ENCODE assay signal across 11 cellular contexts in the genomic region with DNA sequence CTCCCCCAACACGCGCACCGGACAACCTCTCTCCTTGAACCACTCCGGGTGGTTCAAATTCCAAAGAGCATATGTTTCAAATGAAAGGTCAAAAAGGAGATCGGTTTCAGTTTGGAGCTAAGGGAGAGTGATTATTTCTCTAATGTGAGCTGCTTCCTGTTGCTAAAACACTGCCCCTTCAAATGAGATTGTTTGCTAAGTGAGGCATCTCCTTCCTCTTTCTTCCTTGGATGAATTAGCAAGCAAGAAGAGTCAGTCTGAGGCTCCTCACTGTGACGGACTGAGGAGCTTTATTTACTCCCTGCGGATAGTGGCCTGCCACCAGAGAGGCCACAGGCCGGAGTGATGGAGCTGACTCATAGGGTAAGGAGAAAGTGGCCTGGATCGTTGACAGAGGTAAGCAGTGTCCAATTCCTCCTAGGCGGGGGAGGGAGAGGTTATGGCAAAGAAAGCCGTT.
A peak's percentile ranks its signal among the peaks of the same experiment; 100 is the strongest.
DNase-seq lines count a peak whose midpoint lies in the region; ATAC-seq and TF ChIP-seq lines count a peak whose summit lies in the region.
"Had no signal": no experiment of that assay in that cellular context is flagged by ENCODE, and none has a peak within 500 bp of the region (broad histone marks: within the 10 kb centered on the region; RNA-seq: fewer than 3 reads in every experiment).

No MANE protein-coding gene starts in this region.

- no peaks in the 10 kb centered on the region for H4K20me1 ChIP-seq in BLaER1

- no peak overlapping the region for H3K4me3 ChIP-seq in BLaER1

- H3K4me2 ChIP-seq in BLaER1 = peak overlapping the region; percentile 50

- H3K36me3 Mint-ChIP-seq in nephron progenitor cell (ENCODE audit: low read depth) = peaks cover 7% of the 10 kb centered on the region
- H3K36me3 Mint-ChIP-seq in activated T-cell treated with anti-CD3 and anti-CD28 coated beads, Interleukin-2, amount 50 U/mL, for 24 hours (ENCODE audit: low read depth) = no peaks in the 10 kb centered on the region
- H3K36me3 Mint-ChIP-seq in activated CD8-positive, alpha-beta T cell treated with anti-CD3 and anti-CD28 coated beads, Interleukin-2, amount 10 ng/mL, durations not matched to agents 7 days and 5 days (ENCODE audit: low read depth) = no peaks in the 10 kb centered on the region

- ATAC-seq in activated CD8-positive, alpha-beta T cell treated with anti-CD3 and anti-CD28 coated beads, Interleukin-2, amount 10 ng/mL, durations not matched to agents 7 days and 5 days = no peak
- ATAC-seq in GM18867 (IDR thresholded peaks at IDR 0.05; ENCODE audit: unreplicated experiment) = no peak

- CTCF ChIA-PET in activated CD8-positive, alpha-beta T cell treated with anti-CD3 and anti-CD28 coated beads, Interleukin-2, amount 10 ng/mL, durations not matched to agents 7 days and 5 days (lab: Charles Lee) = interaction anchor here (0.8 kb wide), 1 partner anchor 9 kb away, joined by 3 read pairs; no protein-coding TSS in a partner anchor

- DNase-seq in MV-4-11 (lab: John Stamatoyannopoulos, UW) (peak; percentile 86), dedifferentiated amniotic fluid mesenchymal stem cell (ENCODE audit: extremely low spot score) (peak; percentile 40), nephron progenitor cell (no peak), RKO (ENCODE audit: low spot score) (no peak)
- no peak for DNase-seq in activated T-cell treated with anti-CD3 and anti-CD28 coated beads, Interleukin-2, amount 50 U/mL, for 24 hours
- DNase-seq in activated CD8-positive, alpha-beta T cell treated with anti-CD3 and anti-CD28 coated beads, Interleukin-2, amount 10 ng/mL, durations not matched to agents 7 days and 5 days = no peak
- DNase-seq: DND-41, NCI-H1105, SHP77 treated with DMSO at 0.1 percent for 48 hours had no signal

- H3K36me3 ChIP-seq in BLaER1 = no peaks in the 10 kb centered on the region

- no peaks in the 10 kb centered on the region for H3K27me3 ChIP-seq in BLaER1

- POLR2A ChIA-PET in activated CD8-positive, alpha-beta T cell treated with anti-CD3 and anti-CD28 coated beads, Interleukin-2, amount 10 ng/mL, durations not matched to agents 7 days and 5 days (lab: Charles Lee) = no interaction called here

- H3K27ac Mint-ChIP-seq in nephron progenitor cell = peak overlapping the region; percentile 72
- H3K27ac Mint-ChIP-seq in activated T-cell treated with anti-CD3 and anti-CD28 coated beads, Interleukin-2, amount 50 U/mL, for 24 hours = no peak overlapping the region
- H3K27ac Mint-ChIP-seq in activated CD8-positive, alpha-beta T cell treated with anti-CD3 and anti-CD28 coated beads, Interleukin-2, amount 10 ng/mL, durations not matched to agents 7 days and 5 days = no peak overlapping the region

- H3K4me1 ChIP-seq in BLaER1 = peaks cover 22% of the 10 kb centered on the region

- TF ChIP-seq CTCF in nephron progenitor cell (IDR thresholded peaks at IDR 0.05) = no peak

- peak overlapping the region; percentile 47; the same call in 1 of the 2 replicates for H3K27ac ChIP-seq in BLaER1

- H3K27me3 Mint-ChIP-seq in nephron progenitor cell (ENCODE audit: low read depth, poor library complexity) = peaks cover 2% of the 10 kb centered on the region
- H3K27me3 Mint-ChIP-seq in activated T-cell treated with anti-CD3 and anti-CD28 coated beads, Interleukin-2, amount 50 U/mL, for 24 hours = no peaks in the 10 kb centered on the region
- peaks cover 5% of the 10 kb centered on the region for H3K27me3 Mint-ChIP-seq in activated CD8-positive, alpha-beta T cell treated with anti-CD3 and anti-CD28 coated beads, Interleukin-2, amount 10 ng/mL, durations not matched to agents 7 days and 5 days (ENCODE audit: low read depth)

- no peaks in the 10 kb centered on the region for H3K9me3 Mint-ChIP-seq in nephron progenitor cell
- no peaks in the 10 kb centered on the region for H3K9me3 Mint-ChIP-seq in activated T-cell treated with anti-CD3 and anti-CD28 coated beads, Interleukin-2, amount 50 U/mL, for 24 hours
- no peaks in the 10 kb centered on the region for H3K9me3 Mint-ChIP-seq in activated CD8-positive, alpha-beta T cell treated with anti-CD3 and anti-CD28 coated beads, Interleukin-2, amount 10 ng/mL, durations not matched to agents 7 days and 5 days (ENCODE audit: insufficient read depth)

- no peaks in the 10 kb centered on the region for H3K9me3 ChIP-seq in BLaER1

- H3K4me3 Mint-ChIP-seq in nephron progenitor cell = no peak overlapping the region
- H3K4me3 Mint-ChIP-seq in activated T-cell treated with anti-CD3 and anti-CD28 coated beads, Interleukin-2, amount 50 U/mL, for 24 hours = no peak overlapping the region
- no peak overlapping the region for H3K4me3 Mint-ChIP-seq in activated CD8-positive, alpha-beta T cell treated with anti-CD3 and anti-CD28 coated beads, Interleukin-2, amount 10 ng/mL, durations not matched to agents 7 days and 5 days

- peaks cover 25% of the 10 kb centered on the region for H3K4me1 Mint-ChIP-seq in nephron progenitor cell
- no peaks in the 10 kb centered on the region for H3K4me1 Mint-ChIP-seq in activated T-cell treated with anti-CD3 and anti-CD28 coated beads, Interleukin-2, amount 50 U/mL, for 24 hours (ENCODE audit: low read depth)
- H3K4me1 Mint-ChIP-seq in activated CD8-positive, alpha-beta T cell treated with anti-CD3 and anti-CD28 coated beads, Interleukin-2, amount 10 ng/mL, durations not matched to agents 7 days and 5 days (ENCODE audit: low read depth) = no peaks in the 10 kb centered on the region

- H3K9ac ChIP-seq in BLaER1 = no peak overlapping the region

Comparison
In these comparisons a context has a peak if more than half of its experiments do, and no peak if none do; other contexts are left out.
1. DNase-seq: peak in MV-4-11 (single experiment) and dedifferentiated amniotic fluid mesenchymal stem cell (single experiment); none in nephron progenitor cell (single experiment), activated T-cell treated with anti-CD3 and anti-CD28 coated beads, Interleukin-2, amount 50 U/mL, for 24 hours (single experiment), activated CD8-positive, alpha-beta T cell treated with anti-CD3 and anti-CD28 coated beads, Interleukin-2, amount 10 ng/mL, durations not matched to agents 7 days and 5 days (single experiment) and RKO (single experiment).